17 cellular contexts compared by ENCODE assay signal in the genomic region with DNA sequence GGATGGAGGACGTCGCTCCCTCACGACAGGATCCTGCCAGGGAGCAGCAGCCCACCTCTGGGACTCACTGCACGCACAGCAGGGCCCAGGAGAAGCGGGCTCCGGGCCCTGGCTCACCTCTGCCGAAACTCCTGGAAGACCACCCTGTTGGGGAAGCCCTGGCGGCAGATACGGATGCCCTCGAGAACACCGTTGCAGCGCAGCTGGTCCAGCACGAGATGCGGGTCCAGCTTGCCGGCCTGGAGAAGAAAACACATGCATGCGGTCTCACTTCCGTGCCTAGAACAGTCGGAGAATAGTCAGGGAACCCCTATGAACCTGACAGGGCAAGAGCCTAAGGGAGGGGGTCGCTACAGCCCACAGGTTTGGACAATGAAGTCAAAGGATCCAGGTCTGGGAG. TPM values are rescaled to one million over a fixed set of nuclear protein-coding genes. Genes with fewer than 3 reads are reported as not detected.
DNase-seq lines count a peak whose midpoint lies in the region; TF ChIP-seq lines count a peak whose summit lies in the region.
"Had no signal": no experiment of that assay in that cellular context is flagged by ENCODE, and none has a peak within 500 bp of the region (broad histone marks: within the 10 kb centered on the region; RNA-seq: fewer than 3 reads in every experiment).

No MANE protein-coding gene starts in this region.

- no peak for TF ChIP-seq POLR2A in breast epithelium (IDR thresholded peaks at IDR 0.05)

- H3K27me3 Mint-ChIP-seq in activated CD4-positive, alpha-beta memory T cell treated with anti-CD3 and anti-CD28 coated beads for 36 hours, result no peaks in the 10 kb centered on the region
- H3K27me3 Mint-ChIP-seq in activated CD4-positive, alpha-beta memory T cell treated with anti-CD3 and anti-CD28 coated beads, Interleukin-2, amount 10 ng/mL, durations not matched to agents 7 days and 5 days, result no peaks in the 10 kb centered on the region
- H3K27me3 Mint-ChIP-seq in chondrocyte (ENCODE audit: low read depth) (no peaks in the 10 kb centered on the region), progenitor cell of endocrine pancreas (no peaks in the 10 kb centered on the region)
- H3K27me3 Mint-ChIP-seq: natural killer cell treated with Interleukin-12 subunit alpha and Interleukin-12 subunit beta and Interleukin-15 and Interleukin-18, amount 100 ng/mL, for 72 hours had no signal

- H3K4me1 ChIP-seq in HEK293 (ENCODE audit: control insufficient read depth, insufficient read depth, low read length) (no peaks in the 10 kb centered on the region), breast epithelium (no peaks in the 10 kb centered on the region)
- H3K4me1 ChIP-seq: pancreas, testis had no signal

- POLR2A ChIA-PET in activated CD4-positive, alpha-beta memory T cell treated with anti-CD3 and anti-CD28 coated beads for 36 hours (lab: Charles Lee), result interaction anchor here (0.5 to 1.4 kb wide), 2 partner anchors 13 to 24 kb away, joined by 4 to 5 read pairs; no protein-coding TSS in a partner anchor
- POLR2A ChIA-PET in activated CD4-positive, alpha-beta memory T cell treated with anti-CD3 and anti-CD28 coated beads, Interleukin-2, amount 10 ng/mL, durations not matched to agents 7 days and 5 days (lab: Charles Lee), result interaction anchor here (1.2 kb wide), 1 partner anchor 157 kb away, joined by 3 read pairs; no protein-coding TSS in a partner anchor
- POLR2A ChIA-PET in HEK293 (lab: Yijun Ruan, JAX), result no interaction called here

- TF ChIP-seq CTCF in HEK293 (tag by site-specific recombination; IDR thresholded peaks at IDR 0.05) (no peak), chondrocyte (IDR thresholded peaks at IDR 0.05) (no peak), progenitor cell of endocrine pancreas (IDR thresholded peaks at IDR 0.05; ENCODE audit: unreplicated experiment) (no peak), breast epithelium (IDR thresholded peaks at IDR 0.05) (no peak)

- CTCF ChIA-PET in activated CD4-positive, alpha-beta memory T cell treated with anti-CD3 and anti-CD28 coated beads for 36 hours (lab: Charles Lee), result interaction anchor here (1.0 kb wide), 1 partner anchor 181 kb away, joined by 3 read pairs; no protein-coding TSS in a partner anchor
- CTCF ChIA-PET in activated CD4-positive, alpha-beta memory T cell treated with anti-CD3 and anti-CD28 coated beads, Interleukin-2, amount 10 ng/mL, durations not matched to agents 7 days and 5 days (lab: Charles Lee), result interaction anchor here (1.1 kb wide), 1 partner anchor 19 kb away, joined by 3 read pairs; no protein-coding TSS in a partner anchor
- CTCF ChIA-PET in HEK293 (lab: Yijun Ruan, JAX), result interaction anchor here (0.6 kb wide), 2 partner anchors 181 to 1659 kb away, joined by 3 read pairs; no protein-coding TSS in a partner anchor

- no peak for DNase-seq in activated CD4-positive, alpha-beta memory T cell treated with anti-CD3 and anti-CD28 coated beads for 36 hours
- no peak for DNase-seq in activated CD4-positive, alpha-beta memory T cell treated with anti-CD3 and anti-CD28 coated beads, Interleukin-2, amount 10 ng/mL, durations not matched to agents 7 days and 5 days
- DNase-seq in chondrocyte (ENCODE audit: low spot score) (no peak), progenitor cell of endocrine pancreas (ENCODE audit: low spot score, unreplicated experiment) (no peak), GM19238 (ENCODE audit: insufficient read length, low spot score) (no peak), NCI-H510A treated with DMSO at 0.1 percent for 48 hours (lab: John Stamatoyannopoulos, UW) (no peak), breast epithelium (ENCODE audit: low spot score in 2 of 2) (no peak)
- DNase-seq: DMS79, Kasumi-1, left cardiac atrium, NCI-H187, T-helper 9 cell, testis had no signal

- H3K9me3 Mint-ChIP-seq in activated CD4-positive, alpha-beta memory T cell treated with anti-CD3 and anti-CD28 coated beads for 36 hours, result no peaks in the 10 kb centered on the region
- H3K9me3 Mint-ChIP-seq in activated CD4-positive, alpha-beta memory T cell treated with anti-CD3 and anti-CD28 coated beads, Interleukin-2, amount 10 ng/mL, durations not matched to agents 7 days and 5 days, result no peaks in the 10 kb centered on the region
- H3K9me3 Mint-ChIP-seq in chondrocyte (ENCODE audit: low read depth) (no peaks in the 10 kb centered on the region), progenitor cell of endocrine pancreas (ENCODE audit: low read depth) (no peaks in the 10 kb centered on the region)
- H3K9me3 Mint-ChIP-seq: natural killer cell treated with Interleukin-12 subunit alpha and Interleukin-12 subunit beta and Interleukin-15 and Interleukin-18, amount 100 ng/mL, for 72 hours had no signal

- H3K9me3 ChIP-seq in HEK293 (ENCODE audit: control insufficient read depth, insufficient read depth, low read depth, low read length) (no peaks in the 10 kb centered on the region), breast epithelium (no peaks in the 10 kb centered on the region)
- H3K9me3 ChIP-seq: pancreas, testis had no signal

- intact Hi-C loops in activated CD4-positive, alpha-beta memory T cell treated with anti-CD3 and anti-CD28 coated beads for 36 hours (cut with micrococcal nuclease), result no loop called here
- intact Hi-C loops in breast epithelium (cut with DNase I; ENCODE audit: low total_unique reads), result no loop called here

- no peak overlapping the region for H3K4me3 Mint-ChIP-seq in activated CD4-positive, alpha-beta memory T cell treated with anti-CD3 and anti-CD28 coated beads for 36 hours
- H3K4me3 Mint-ChIP-seq in activated CD4-positive, alpha-beta memory T cell treated with anti-CD3 and anti-CD28 coated beads, Interleukin-2, amount 10 ng/mL, durations not matched to agents 7 days and 5 days, result no peak overlapping the region
- no peak overlapping the region for H3K4me3 Mint-ChIP-seq in chondrocyte (ENCODE audit: unreplicated experiment)
- H3K4me3 Mint-ChIP-seq in progenitor cell of endocrine pancreas (ENCODE audit: low read depth), result no peak overlapping the region
- H3K4me3 Mint-ChIP-seq: natural killer cell treated with Interleukin-12 subunit alpha and Interleukin-12 subunit beta and Interleukin-15 and Interleukin-18, amount 100 ng/mL, for 72 hours had no signal

- peak overlapping the region; percentile 39 for H3K27ac Mint-ChIP-seq in activated CD4-positive, alpha-beta memory T cell treated with anti-CD3 and anti-CD28 coated beads for 36 hours
- no peak overlapping the region for H3K27ac Mint-ChIP-seq in activated CD4-positive, alpha-beta memory T cell treated with anti-CD3 and anti-CD28 coated beads, Interleukin-2, amount 10 ng/mL, durations not matched to agents 7 days and 5 days
- H3K27ac Mint-ChIP-seq in chondrocyte (ENCODE audit: unreplicated experiment), result peak overlapping the region; percentile 63
- H3K27ac Mint-ChIP-seq in progenitor cell of endocrine pancreas, result peak overlapping the region; percentile 65
- H3K27ac Mint-ChIP-seq: natural killer cell treated with Interleukin-12 subunit alpha and Interleukin-12 subunit beta and Interleukin-15 and Interleukin-18, amount 100 ng/mL, for 72 hours had no signal

- peaks cover 68% of the 10 kb centered on the region for H3K36me3 Mint-ChIP-seq in activated CD4-positive, alpha-beta memory T cell treated with anti-CD3 and anti-CD28 coated beads for 36 hours
- H3K36me3 Mint-ChIP-seq in activated CD4-positive, alpha-beta memory T cell treated with anti-CD3 and anti-CD28 coated beads, Interleukin-2, amount 10 ng/mL, durations not matched to agents 7 days and 5 days (ENCODE audit: low read depth), result peaks cover 83% of the 10 kb centered on the region
- peaks cover 62% of the 10 kb centered on the region for H3K36me3 Mint-ChIP-seq in chondrocyte (ENCODE audit: low read depth)
- peaks cover 26% of the 10 kb centered on the region for H3K36me3 Mint-ChIP-seq in progenitor cell of endocrine pancreas (ENCODE audit: insufficient read depth)

- 0 out of 2 replicates have a peak overlapping the region, but pooled peaks have one; percentile 9 for H3K27ac ChIP-seq in HEK293 (ENCODE audit: extremely low read depth, low read depth, low read length)
- peak overlapping the region in 1 of 2 donors; percentile 32 for H3K27ac ChIP-seq in breast epithelium
- H3K27ac ChIP-seq: 22Rv1, pancreas, testis had no signal

- peaks cover 9% of the 10 kb centered on the region for H3K4me1 Mint-ChIP-seq in activated CD4-positive, alpha-beta memory T cell treated with anti-CD3 and anti-CD28 coated beads for 36 hours (ENCODE audit: low read depth)
- H3K4me1 Mint-ChIP-seq in activated CD4-positive, alpha-beta memory T cell treated with anti-CD3 and anti-CD28 coated beads, Interleukin-2, amount 10 ng/mL, durations not matched to agents 7 days and 5 days, result peaks cover 17% of the 10 kb centered on the region
- H3K4me1 Mint-ChIP-seq in chondrocyte (ENCODE audit: low read depth), result peaks cover 23% of the 10 kb centered on the region
- H3K4me1 Mint-ChIP-seq in progenitor cell of endocrine pancreas (ENCODE audit: low read depth), result no peaks in the 10 kb centered on the region

- H3K27me3 ChIP-seq in breast epithelium, result no peaks in the 10 kb centered on the region
- H3K27me3 ChIP-seq: pancreas, testis had no signal

- peaks cover 38 to 92% of the 10 kb centered on the region in 2 experiments for H3K36me3 ChIP-seq in HEK293 (ENCODE audit: control insufficient read depth in 2 of 2, insufficient read depth in 1 of 2, low read length in 2 of 2)
- H3K36me3 ChIP-seq in breast epithelium, result peaks cover 13% of the 10 kb centered on the region

- H3K4me3 ChIP-seq in HEK293 (ENCODE audit: low read depth, low read length), result no peak overlapping the region
- no peak overlapping the region for H3K4me3 ChIP-seq in breast epithelium
- H3K4me3 ChIP-seq: pancreas, testis had no signal

TF ChIP-seq in HEK293, 187 proteins besides CTCF, POLR2A, EP300 and RAD21 (continues in another document):
- TF ChIP-seq ZFP37 (tag by site-specific recombination; IDR thresholded peaks at IDR 0.05) (no peak), ZNF513 (tag by site-specific recombination; IDR thresholded peaks at IDR 0.05) (no peak)

RNA-seq across cellular contexts. Expression of gene APOL1, which starts 52.9 kb away (rescaled TPM):
- 10 to 100 TPM; 44.7 to 46.3 TPM for total RNA-seq in activated CD4-positive, alpha-beta memory T cell treated with anti-CD3 and anti-CD28 coated beads for 36 hours
- 10 to 100 TPM; 63.0 to 64.0 TPM for total RNA-seq in activated CD4-positive, alpha-beta memory T cell treated with anti-CD3 and anti-CD28 coated beads, Interleukin-2, amount 10 ng/mL, durations not matched to agents 7 days and 5 days
- 16.7 to 38.4 TPM (median 16.9 TPM) in 3 replicates for total RNA-seq in chondrocyte
- total RNA-seq in progenitor cell of endocrine pancreas, result 0.12 TPM in 1 of 2 replicates, not detected in the other
- 10 to 100 TPM in 2 of 3 donors, 1 to 10 TPM in 1; 5.9 to 38.3 (median 22.2) TPM for total RNA-seq in breast epithelium
